ENCODE assay signal across 19 cellular contexts in genomic region chr1:3779912-3780416, GRCh38. TPM values are rescaled to one million over a fixed set of nuclear protein-coding genes. Genes with fewer than 3 reads are reported as not detected.
DNase-seq lines count a peak whose midpoint lies in the region; ATAC-seq, FAIRE-seq and TF ChIP-seq lines count a peak whose summit lies in the region.
"Had no signal": no experiment of that assay in that cellular context is flagged by ENCODE, and none has a peak within 500 bp of the region (broad histone marks: within the 10 kb centered on the region; RNA-seq: fewer than 3 reads in every experiment).

No MANE protein-coding gene starts in this region.

- no peaks in the 10 kb centered on the region for H3K9me3 Mint-ChIP-seq in endothelial cell (ENCODE audit: unreplicated experiment)
- H3K9me3 Mint-ChIP-seq: CD8-positive, alpha-beta T cell had no signal

- ATAC-seq in T-helper 17 cell = no peak
- ATAC-seq: CD8-positive, alpha-beta T cell; Right ventricle myocardium inferior had no signal

- no peak overlapping the region for H3K4me3 ChIP-seq in H7 (ENCODE audit: insufficient read depth, low read depth, low read length)
- no peak overlapping the region for H3K4me3 ChIP-seq in spleen
- H3K4me3 ChIP-seq: BLaER1 treated with 17β-estradiol and CSF1 and Interleukin-3, amounts not matched to agents 10 nM and 100 nM; MG63; SJSA1 had no signal

- H3K4me1 Mint-ChIP-seq in T-helper 17 cell (peaks cover 5% of the 10 kb centered on the region), endothelial cell (ENCODE audit: unreplicated experiment) (no peaks in the 10 kb centered on the region)

- DNase-seq in H7 (peak; percentile 24), T-helper 17 cell (no peak), endothelial cell (ENCODE audit: low spot score) (no peak), spleen (peak; percentile 47), D721Med (ENCODE audit: insufficient read length, low spot score) (no peak), NCI-H526 (lab: John Stamatoyannopoulos, UW) (no peak)
- no peak for DNase-seq in effector CD8-positive, alpha-beta T cell (lab: John Stamatoyannopoulos, UW)
- DNase-seq: CD8-positive, alpha-beta T cell; DMS53; GDM1; MG63; NCI-H1417; NCI-H2081 treated with DMSO at 0.1 percent for 48 hours; NCI-H526 treated with DMSO at 0.1 percent for 48 hours had no signal

- H3K27ac ChIP-seq in spleen = no peak overlapping the region
- H3K27ac ChIP-seq: BLaER1 treated with 17β-estradiol and CSF1 and Interleukin-3, amounts not matched to agents 10 nM and 100 nM; SJSA1 had no signal

- peaks cover 9 to 16% (median 11%) of the 10 kb centered on the region in 6 donors for H3K4me1 ChIP-seq in spleen

- H3K4me3 Mint-ChIP-seq in T-helper 17 cell (no peak overlapping the region), endothelial cell (ENCODE audit: unreplicated experiment) (peak overlapping the region; percentile 17)
- H3K4me3 Mint-ChIP-seq: CD8-positive, alpha-beta T cell had no signal

- H3K9me3 ChIP-seq in T-helper 17 cell (ENCODE audit: control insufficient read depth, low read length, poor library complexity, severe bottlenecking) (no peaks in the 10 kb centered on the region), spleen (no peaks in the 10 kb centered on the region)
- H3K9me3 ChIP-seq: BLaER1 treated with 17β-estradiol and CSF1 and Interleukin-3, amounts not matched to agents 10 nM and 100 nM; MG63; SJSA1 had no signal

- TF ChIP-seq CTCF in endothelial cell (IDR thresholded peaks at IDR 0.05; ENCODE audit: unreplicated experiment) (no peak), spleen (IDR thresholded peaks at IDR 0.05 in 8 of 11, conservative IDR thresholded peaks at IDR 0.05 in 3 of 11) (no peak), D721Med (IDR thresholded peaks at IDR 0.05; ENCODE audit: insufficient read depth, missing control alignments) (no peak)

- H3K36me3 ChIP-seq in H7 (replicated peaks; ENCODE audit: control insufficient read depth, insufficient read depth, low read length) (peaks cover 43% of the 10 kb centered on the region), spleen (peaks cover 6 to 73% (median 63%) of the 10 kb centered on the region in 6 donors)

- TF ChIP-seq POLR2A in spleen (IDR thresholded peaks at IDR 0.05) = no peak

- peaks cover 5% of the 10 kb centered on the region for H3K36me3 Mint-ChIP-seq in T-helper 17 cell (ENCODE audit: low read depth)
- peaks cover 35% of the 10 kb centered on the region for H3K36me3 Mint-ChIP-seq in endothelial cell (ENCODE audit: low read depth, unreplicated experiment)

- no peaks in the 10 kb centered on the region for H3K27me3 Mint-ChIP-seq in T-helper 17 cell
- H3K27me3 Mint-ChIP-seq in endothelial cell (ENCODE audit: unreplicated experiment) = peaks cover 4% of the 10 kb centered on the region

- 90 to 96% (median 92%) methylated on average over 20 of the region's 20 CpGs for WGBS in spleen, 5 donors

- intact Hi-C loops in spleen (cut with DNase I; ENCODE audit: low total_unique reads) = no loop called here

- peak overlapping the region; percentile 11 for H3K27ac Mint-ChIP-seq in T-helper 17 cell
- peak overlapping the region; percentile 70 for H3K27ac Mint-ChIP-seq in endothelial cell (ENCODE audit: unreplicated experiment)
- H3K27ac Mint-ChIP-seq: CD8-positive, alpha-beta T cell had no signal

- FAIRE-seq in D721Med (lab: Jason Lieb, UNC) = no peak
- FAIRE-seq: H1 had no signal

- no peaks in the 10 kb centered on the region for H3K27me3 ChIP-seq in H7 (ENCODE audit: control insufficient read depth, insufficient read depth, low read length)
- H3K27me3 ChIP-seq in spleen (replicated peaks in 1 of 7) = no peaks in the 10 kb centered on the region
- H3K27me3 ChIP-seq: MG63, SJSA1 had no signal

RNA-seq across cellular contexts. Expression of gene SMIM1, which starts 7.4 kb away (rescaled TPM):
- 5.0 and 6.5 TPM in 2 replicates for total RNA-seq in H7 (2014; rRNA removed; shearing (Covaris generic))
- total RNA-seq in T-helper 17 cell = 1 to 10 TPM in 1 of 2 donors, under 1 TPM in 1; 0.75 to 1.5 TPM
- total RNA-seq in endothelial cell (ENCODE audit: unreplicated experiment) = 2.1 TPM
- total RNA-seq in spleen = 10 to 100 TPM in 2 of 7 donors, 1 to 10 TPM in 4, not detected in 1; 3.5 to 12.7 (median 5.1) TPM
- polyA plus RNA-seq in spleen = 1 to 10 TPM; 2.0 to 4.7 (median 4.0) TPM
- total RNA-seq: LHCN-M2, SJSA1 had no signal

RNA-seq across cellular contexts. Expression of gene LRRC47, which starts 16.3 kb away (rescaled TPM):
- total RNA-seq in H7 (2014; rRNA removed; shearing (Covaris generic)) = 113 and 130 TPM in 2 replicates
- 10 to 100 TPM; 35.1 to 37.9 TPM for total RNA-seq in T-helper 17 cell
- total RNA-seq in endothelial cell (ENCODE audit: unreplicated experiment) = 52.2 TPM
- 10 to 100 TPM; 24.1 to 39.0 (median 28.3) TPM for total RNA-seq in spleen
- 10 to 100 TPM; 12.5 to 21.4 (median 18.1) TPM for polyA plus RNA-seq in spleen

RNA-seq across cellular contexts. Expression of gene CCDC27, which starts 27.7 kb away (rescaled TPM):
- 0.04 and 0.07 TPM in 2 replicates for total RNA-seq in H7 (2014; rRNA removed; shearing (Covaris generic))
- total RNA-seq in T-helper 17 cell (not detected), endothelial cell (ENCODE audit: unreplicated experiment) (not detected), spleen (not detected)
- polyA plus RNA-seq in spleen = not detected
- total RNA-seq: CD8-positive, alpha-beta T cell; H1; LHCN-M2; Right ventricle myocardium inferior; SJSA1 had no signal

Comparison
In these comparisons a context has a peak if more than half of its experiments do, and no peak if none do; other contexts are left out.
1. DNase-seq: peak in H7 (single experiment) and spleen (single experiment); none in T-helper 17 cell (0 of 3), endothelial cell (single experiment), D721Med (single experiment), effector CD8-positive, alpha-beta T cell (single experiment) and NCI-H526 (0 of 2).